21 cellular contexts compared by ENCODE assay signal in the genomic region with DNA sequence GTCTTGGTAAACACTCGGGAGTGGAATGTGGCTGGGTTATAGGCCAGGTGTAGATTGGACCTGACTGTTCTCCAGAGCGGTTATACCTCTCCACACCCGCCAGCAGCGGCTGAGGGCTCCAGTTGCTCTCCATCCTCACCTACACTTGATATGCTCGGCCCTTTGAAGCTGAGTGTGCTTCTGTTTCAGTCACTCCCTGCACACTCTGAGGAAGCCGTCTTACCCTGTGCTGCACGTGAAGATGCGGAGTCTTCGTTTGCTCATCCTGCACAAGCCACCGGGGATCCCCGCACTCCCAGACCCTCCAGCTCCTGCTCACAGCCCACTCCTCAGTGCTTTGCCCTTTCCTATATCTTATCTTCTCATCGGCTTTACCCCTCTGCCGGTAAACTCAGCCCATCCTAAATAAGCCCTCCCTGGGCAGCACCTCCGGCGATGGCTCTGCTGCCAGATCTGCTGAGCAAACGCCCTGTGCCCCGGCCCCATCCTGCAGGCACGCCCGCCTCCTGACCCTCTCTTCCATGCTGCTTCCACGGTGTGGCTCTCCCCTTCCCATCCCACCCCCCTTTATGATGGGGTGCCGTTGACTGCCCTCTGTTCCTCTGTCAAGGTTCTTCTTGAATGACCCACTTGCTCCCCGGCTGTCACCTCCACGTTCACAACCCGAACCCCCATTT. TPM values are rescaled to one million over a fixed set of nuclear protein-coding genes. Genes with fewer than 3 reads are reported as not detected.
DNase-seq lines count a peak whose midpoint lies in the region; ATAC-seq, FAIRE-seq and TF ChIP-seq lines count a peak whose summit lies in the region.
"Had no signal": no experiment of that assay in that cellular context is flagged by ENCODE, and none has a peak within 500 bp of the region (broad histone marks: within the 10 kb centered on the region; RNA-seq: fewer than 3 reads in every experiment).

No MANE protein-coding gene starts in this region.

- no peaks in the 10 kb centered on the region for H3K9me3 Mint-ChIP-seq in activated CD4-positive, alpha-beta T cell treated with anti-CD3 and anti-CD28 coated beads for 36 hours (ENCODE audit: low read depth)
- H3K9me3 Mint-ChIP-seq: activated T-helper 1 cell treated with anti-CD3 and anti-CD28 coated beads, Interleukin-12 subunit alpha, Interleukin-12 subunit beta, Interleukin-2, Interleukin-4 antibody, amounts not matched to agents 30 ng/mL and 10 ng/mL and 1 ng/mL, durations not matched to agents 14 hours and 24 hours and 36 hours had no signal

- peaks cover 21% of the 10 kb centered on the region; the same call in 1 of the 2 replicates for H4K20me1 ChIP-seq in K562 (replicated peaks; ENCODE audit: control insufficient read depth, insufficient read depth, low read length)

- H3K79me2 ChIP-seq in K562 (ENCODE audit: control insufficient read depth, insufficient read depth, low read length) = no peaks in the 10 kb centered on the region
- H3K79me2 ChIP-seq: hepatocyte had no signal

- no peaks in the 10 kb centered on the region for H3K9me1 ChIP-seq in K562 (ENCODE audit: control insufficient read depth, insufficient read depth, low read length)

- H2AFZ ChIP-seq in K562 (ENCODE audit: low read depth, low read length) = no peak overlapping the region
- H2AFZ ChIP-seq: hepatocyte had no signal

- BruUV-seq in K562 (replicated peaks; lab: Mats Ljungman, UMichigan) = no TSS peak

- peak; percentile 30 for DNase-seq in activated CD4-positive, alpha-beta T cell treated with anti-CD3 and anti-CD28 coated beads for 36 hours
- DNase-seq in activated CD4-positive, alpha-beta T cell treated with anti-CD3 and anti-CD28 coated beads for 1 hour = no peak
- DNase-seq in DMS53 (lab: John Stamatoyannopoulos, UW) (peak; percentile 75), K562 (ENCODE audit: extremely low read depth in 1 of 4, low spot score in 3 of 4) (no peak), posterior vena cava (ENCODE audit: low spot score) (peak; percentile 69), NCI-H1105 treated with DMSO at 0.1 percent for 48 hours (lab: John Stamatoyannopoulos, UW) (no peak)
- DNase-seq in activated CD4-positive, alpha-beta T cell treated with anti-CD3 and anti-CD28 coated beads, Interleukin-2, amount 50 U/mL, for 48 hours = no peak
- DNase-seq: amniotic stem cell, cerebellar nuclear complex, EL, NCI-H1694, NCI-H526 treated with DMSO at 0.1 percent for 48 hours, retina, upper lobe of left lung had no signal

- POLR2A ChIA-PET in activated CD4-positive, alpha-beta T cell treated with anti-CD3 and anti-CD28 coated beads for 36 hours (lab: Charles Lee) = no interaction called here
- POLR2A ChIA-PET in K562 (lab: Yijun Ruan, JAX) = no interaction called here

- H3K9ac ChIP-seq in K562 (ENCODE audit: insufficient read depth in 1 of 2, low read depth in 2 of 2, low read length in 2 of 2) = no peak overlapping the region

- TF ChIP-seq POLR2A in K562 (conservative IDR thresholded peaks at IDR 0.05) = no peak

- TF ChIP-seq CTCF in K562 (IDR thresholded peaks at IDR 0.05 in 2 of 3, conservative IDR thresholded peaks at IDR 0.05 in 1 of 3; ENCODE audit: insufficient read depth in 2 of 3, low read depth in 1 of 3, low read length in 3 of 3) = no peak

- peak overlapping the region; percentile 43 for H3K27ac Mint-ChIP-seq in activated CD4-positive, alpha-beta T cell treated with anti-CD3 and anti-CD28 coated beads for 36 hours
- H3K27ac Mint-ChIP-seq: activated T-helper 1 cell treated with anti-CD3 and anti-CD28 coated beads, Interleukin-12 subunit alpha, Interleukin-12 subunit beta, Interleukin-2, Interleukin-4 antibody, amounts not matched to agents 30 ng/mL and 10 ng/mL and 1 ng/mL, durations not matched to agents 14 hours and 24 hours and 36 hours had no signal

- no peak for ATAC-seq in activated CD4-positive, alpha-beta T cell treated with anti-CD3 and anti-CD28 coated beads for 36 hours
- peak; percentile 22; the same call in 2 of the 3 replicates for ATAC-seq in K562
- ATAC-seq in HG03378 (IDR thresholded peaks at IDR 0.05; ENCODE audit: unreplicated experiment) = no peak
- ATAC-seq: stimulated activated naive CD8-positive, alpha-beta T cell treated with anti-CD3 and anti-CD28 coated beads, Interleukin-15, amount 100 ng/mL, for 72 hours had no signal

- peaks cover 6 to 26% of the 10 kb centered on the region in 2 experiments; a peak in 4 of 5 replicates for H3K4me1 ChIP-seq in K562 (replicated peaks in 1 of 2; ENCODE audit: control insufficient read depth in 2 of 2, insufficient read depth in 2 of 2, low read length in 2 of 2)

- H3K27ac ChIP-seq in K562 (ENCODE audit: extremely low read depth, low read depth, low read length) = no peak overlapping the region
- H3K27ac ChIP-seq: hepatocyte, SK-N-MC, upper lobe of left lung had no signal

- H3K4me2 ChIP-seq in K562 (ENCODE audit: insufficient read depth, low read length) = no peak overlapping the region
- H3K4me2 ChIP-seq: hepatocyte had no signal

- CTCF ChIA-PET in activated CD4-positive, alpha-beta T cell treated with anti-CD3 and anti-CD28 coated beads for 36 hours (lab: Charles Lee) = interaction anchor here (1.1 kb wide), 1 partner anchor 20 kb away, joined by 5 read pairs; no protein-coding TSS in a partner anchor
- CTCF ChIA-PET in K562 (lab: Yijun Ruan, JAX; ENCODE audit: low intra/inter-chr PET ratio) = no interaction called here

- peak overlapping the region; percentile 10 for H3K4me3 Mint-ChIP-seq in activated CD4-positive, alpha-beta T cell treated with anti-CD3 and anti-CD28 coated beads for 36 hours
- H3K4me3 Mint-ChIP-seq: activated T-helper 1 cell treated with anti-CD3 and anti-CD28 coated beads, Interleukin-12 subunit alpha, Interleukin-12 subunit beta, Interleukin-2, Interleukin-4 antibody, amounts not matched to agents 30 ng/mL and 10 ng/mL and 1 ng/mL, durations not matched to agents 14 hours and 24 hours and 36 hours; neural crest cell had no signal

- TF ChIP-seq EP300 in K562 (IDR thresholded peaks at IDR 0.05; ENCODE audit: low read length) = no peak

- H3K4me3 ChIP-seq in K562 = no peak overlapping the region
- H3K4me3 ChIP-seq: hepatocyte, SK-N-MC, upper lobe of left lung had no signal

- no peak for FAIRE-seq in K562 (lab: Jason Lieb, UNC)
- FAIRE-seq: GM19239 had no signal

- TF ChIP-seq RAD21 in K562 (CRISPR knock-in tag; conservative IDR thresholded peaks at IDR 0.05 in 1 of 2, IDR thresholded peaks at IDR 0.05 in 1 of 2) = no peak

- intact Hi-C loops in activated CD4-positive, alpha-beta T cell treated with anti-CD3 and anti-CD28 coated beads for 36 hours (cut with DNase I, micrococcal nuclease) = loop anchor here in 1 of 2 experiments (5.0 kb wide), 1 partner anchor 42 kb away; no protein-coding TSS in a partner anchor
- intact Hi-C loops in K562 (cut with micrococcal nuclease) = no loop called here
- intact Hi-C loops in posterior vena cava (cut with DNase I) = no loop called here

- H3K36me3 ChIP-seq in K562 (ENCODE audit: control insufficient read depth, insufficient read depth, low read length) = no peaks in the 10 kb centered on the region
- H3K36me3 ChIP-seq: upper lobe of left lung had no signal

- in situ Hi-C loops in K562 (cut with MboI) = no loop called here

- peaks cover 2% of the 10 kb centered on the region for H3K27me3 Mint-ChIP-seq in activated CD4-positive, alpha-beta T cell treated with anti-CD3 and anti-CD28 coated beads for 36 hours

- H3K4me1 Mint-ChIP-seq in activated CD4-positive, alpha-beta T cell treated with anti-CD3 and anti-CD28 coated beads for 36 hours = peaks cover 33% of the 10 kb centered on the region

- 17% methylated on average over 24 of the region's 24 CpGs for WGBS in K562 (ENCODE audit: insufficient coverage, low coverage, missing lambda C conversion rate)

- no peaks in the 10 kb centered on the region for H3K9me3 ChIP-seq in K562 (replicated peaks; ENCODE audit: control insufficient read depth, insufficient read depth, low read depth, low read length)
- H3K9me3 ChIP-seq: upper lobe of left lung had no signal

- peaks cover 57 to 70% of the 10 kb centered on the region in 2 experiments for H3K27me3 ChIP-seq in K562 (ENCODE audit: control insufficient read depth in 2 of 2, insufficient read depth in 2 of 2, low read length in 2 of 2)
- H3K27me3 ChIP-seq: hepatocyte, upper lobe of left lung had no signal

- no peaks in the 10 kb centered on the region for H3K36me3 Mint-ChIP-seq in activated CD4-positive, alpha-beta T cell treated with anti-CD3 and anti-CD28 coated beads for 36 hours (ENCODE audit: low read depth)

TF ChIP-seq in K562, 482 proteins besides CTCF, POLR2A, EP300 and RAD21 (continues in another document):
- no peak for TF ChIP-seq ELF4 (CRISPR knock-in tag; IDR thresholded peaks at IDR 0.05)

RNA-seq across cellular contexts. Expression of a gene that starts 47.3 kb away (rescaled TPM):
- 100 to 1,000 TPM; 158 to 170 TPM for total RNA-seq in activated CD4-positive, alpha-beta T cell treated with anti-CD3 and anti-CD28 coated beads for 36 hours
- 99.9 and 124 TPM in 2 replicates for total RNA-seq in K562 (2011; cell fraction: chromatin; rRNA removed; ENCODE audit: low replicate concordance)
- 80.3 and 83.7 TPM in 2 replicates for total RNA-seq in K562 (2011; cell fraction: nucleolus; rRNA removed)
- 115 and 142 TPM in 2 replicates for total RNA-seq in K562 (2011; cell fraction: nucleoplasm; rRNA removed)
- total RNA-seq in K562 (2014; rRNA removed) (392 and 447 TPM in 2 replicates), K562 (2014; rRNA removed; fragmentation: Illumina TruSeq; extraction: Trizol) (525 and 551 TPM in 2 replicates), K562 (2015; rRNA removed; fragmentation: Illumina TruSeq; extraction: Trizol) (512 and 539 TPM in 2 replicates), K562 (2021) (379 and 398 TPM in 2 replicates), posterior vena cava (10 to 100 TPM; 51.7 to 67.6 TPM)
- polyA plus RNA-seq in K562 (2011; rRNA removed) (368 and 563 TPM in 2 replicates), K562 (2014; fragmentation: Illumina TruSeq; extraction: Trizol) (473 and 553 TPM in 2 replicates), K562 (2014; fragmentation: Nextera tagmentation; extraction: Ambion mirVana) (100 to 1,000 TPM; 142 to 169 TPM), K562 (2014; rRNA removed) (457 and 488 TPM in 2 replicates)
- polyA plus RNA-seq in K562 (2011; cell fraction: cytosol; rRNA removed) = 282 and 395 TPM in 2 replicates
- polyA plus RNA-seq in K562 (2011; cell fraction: nucleus; rRNA removed) = 190 and 232 TPM in 2 replicates
- 213 and 358 TPM in 2 replicates for polyA plus RNA-seq in K562 (2012)
- polyA minus RNA-seq in K562 (2011; rRNA and poly(A)+ RNA removed) = 600 and 763 TPM in 2 replicates
- polyA minus RNA-seq in K562 (2011; cell fraction: cytosol; rRNA and poly(A)+ RNA removed) = 138 and 222 TPM in 2 replicates
- polyA minus RNA-seq in K562 (2011; cell fraction: nucleus; rRNA and poly(A)+ RNA removed) = 41.1 and 78.2 TPM in 2 replicates

Comparison
In these comparisons a context has a peak if more than half of its experiments do, and no peak if none do; other contexts are left out.
1. DNase-seq: peak in activated CD4-positive, alpha-beta T cell treated with anti-CD3 and anti-CD28 coated beads for 36 hours (single experiment), DMS53 (single experiment) and posterior vena cava (single experiment); none in activated CD4-positive, alpha-beta T cell treated with anti-CD3 and anti-CD28 coated beads for 1 hour (single experiment), K562 (0 of 4), activated CD4-positive, alpha-beta T cell treated with anti-CD3 and anti-CD28 coated beads, Interleukin-2, amount 50 U/mL, for 48 hours (0 of 2) and NCI-H1105 treated with DMSO at 0.1 percent for 48 hours (single experiment).